ENCODE assay signal across 1 cellular context in genomic region chr5:19880859-19881436, GRCh38.
A peak's percentile ranks its signal among the peaks of the same experiment; 100 is the strongest.
TF ChIP-seq lines count a peak whose summit lies in the region.

No MANE protein-coding gene starts in this region.

TF ChIP-seq in HepG2, 621 proteins besides CTCF, POLR2A, EP300 and RAD21 (continued from another document and continues in another):
- TF ChIP-seq MZF1 (CRISPR knock-in tag; IDR thresholded peaks at IDR 0.05; ENCODE audit: borderline replicate concordance) (no peak), SMAD9 (CRISPR knock-in tag; IDR thresholded peaks at IDR 0.05) (no peak), ZNF207 (IDR thresholded peaks at IDR 0.05; ENCODE audit: borderline replicate concordance) (no peak), ZNF530 (CRISPR knock-in tag; IDR thresholded peaks at IDR 0.05; ENCODE audit: low read depth) (no peak), EZH2 (conservative IDR thresholded peaks at IDR 0.05; ENCODE audit: low read depth, low read length) (no peak), KDM2A (CRISPR knock-in tag; IDR thresholded peaks at IDR 0.05; ENCODE audit: borderline replicate concordance, low read depth) (no peak), ZNF362 (CRISPR knock-in tag; IDR thresholded peaks at IDR 0.05; ENCODE audit: borderline replicate concordance) (peak; percentile 62; the same call in 1 of the 2 replicates), ZNF12 (CRISPR knock-in tag; IDR thresholded peaks at IDR 0.05) (no peak), ZNF773 (CRISPR knock-in tag; IDR thresholded peaks at IDR 0.05; ENCODE audit: borderline replicate concordance) (no peak), ZNF878 (CRISPR knock-in tag; IDR thresholded peaks at IDR 0.05) (no peak), ZNF7 (CRISPR knock-in tag; IDR thresholded peaks at IDR 0.05) (no peak), ZMAT5 (CRISPR knock-in tag; IDR thresholded peaks at IDR 0.05; ENCODE audit: borderline replicate concordance, low read depth) (no peak), JARID2 (CRISPR knock-in tag; IDR thresholded peaks at IDR 0.05; ENCODE audit: insufficient replicate concordance) (no peak), PRDM4 (CRISPR knock-in tag; IDR thresholded peaks at IDR 0.05; ENCODE audit: borderline replicate concordance) (no peak), TEF (CRISPR knock-in tag; IDR thresholded peaks at IDR 0.05) (no peak), PRDM15 (CRISPR knock-in tag; IDR thresholded peaks at IDR 0.05) (no peak), ZFP82 (CRISPR knock-in tag; IDR thresholded peaks at IDR 0.05; ENCODE audit: borderline replicate concordance) (no peak), ISX (CRISPR knock-in tag; conservative IDR thresholded peaks at IDR 0.05) (no peak), ZNF331 (CRISPR knock-in tag; IDR thresholded peaks at IDR 0.05) (no peak), REST (IDR thresholded peaks at IDR 0.05; ENCODE audit: borderline replicate concordance in 1 of 2, low read depth in 1 of 2, low read length in 2 of 2) (peak in 1 of 2 experiments; percentile 58; a peak in 2 of 4 replicates), GLMP (CRISPR knock-in tag; IDR thresholded peaks at IDR 0.05; ENCODE audit: borderline replicate concordance) (no peak), TIGD3 (CRISPR knock-in tag; IDR thresholded peaks at IDR 0.05; ENCODE audit: borderline replicate concordance) (no peak), ZNF414 (CRISPR knock-in tag; IDR thresholded peaks at IDR 0.05) (no peak), ZFP90 (CRISPR knock-in tag; IDR thresholded peaks at IDR 0.05; ENCODE audit: borderline replicate concordance) (no peak), HBP1 (CRISPR knock-in tag; IDR thresholded peaks at IDR 0.05; ENCODE audit: low read depth) (no peak), CERS6 (CRISPR knock-in tag; IDR thresholded peaks at IDR 0.05) (no peak), ZNF367 (CRISPR knock-in tag; IDR thresholded peaks at IDR 0.05; ENCODE audit: borderline replicate concordance) (no peak), ATF4 (CRISPR knock-in tag; IDR thresholded peaks at IDR 0.05) (0 out of 4 replicates have a peak, but pooled peaks of 1 of the 2 experiments have one; percentile 37), USF2 (IDR thresholded peaks at IDR 0.05; ENCODE audit: low read depth, low read length) (no peak), USF2 (CRISPR knock-in tag; IDR thresholded peaks at IDR 0.05; ENCODE audit: borderline replicate concordance) (no peak), GATA4 (IDR thresholded peaks at IDR 0.05; ENCODE audit: borderline replicate concordance, low read depth) (peak; percentile 99), ZNF564 (CRISPR knock-in tag; IDR thresholded peaks at IDR 0.05) (no peak), RXRB (CRISPR knock-in tag; IDR thresholded peaks at IDR 0.05; ENCODE audit: borderline replicate concordance) (peak; percentile 42; the same call in 1 of the 2 replicates)
